In the genomic region with DNA sequence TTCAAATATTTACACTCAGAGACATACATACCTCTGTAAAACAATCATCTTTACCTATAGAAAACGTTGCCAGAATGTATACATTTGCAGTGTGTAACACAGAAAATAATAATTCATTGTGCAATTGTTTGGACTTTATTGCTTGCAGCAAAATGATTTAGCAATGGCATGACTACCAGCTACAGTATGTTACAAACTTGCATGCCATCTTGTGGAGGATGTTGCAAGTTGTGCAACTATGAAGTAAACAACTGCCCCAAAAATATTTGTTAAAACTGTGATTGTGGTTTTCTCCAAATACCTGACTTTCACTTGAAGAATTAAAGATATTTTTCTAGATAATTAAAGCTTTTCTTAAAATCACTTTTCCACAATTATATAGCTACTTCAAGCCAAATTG, we compare ENCODE assay signal across 9 cellular contexts.
DNase-seq lines count a peak whose midpoint lies in the region; ATAC-seq and TF ChIP-seq lines count a peak whose summit lies in the region.
"Had no signal": no experiment of that assay in that cellular context is flagged by ENCODE, and none has a peak within 500 bp of the region (broad histone marks: within the 10 kb centered on the region; RNA-seq: fewer than 3 reads in every experiment).

No MANE protein-coding gene starts in this region.

- TF ChIP-seq CTCF in NB4 (IDR thresholded peaks at IDR 0.05; ENCODE audit: low read depth, low read length) = no peak

- ATAC-seq in HG03135 (IDR thresholded peaks at IDR 0.05; ENCODE audit: unreplicated experiment) = no peak

- TF ChIP-seq POLR2A in NB4 (IDR thresholded peaks at IDR 0.05; ENCODE audit: extremely low read depth, insufficient read length) = no peak

- H3K4me3 ChIP-seq in NB4 (ENCODE audit: low read depth, low read length) = no peak overlapping the region

- peak; percentile 49 for DNase-seq in ELR (ENCODE audit: low read depth)
- DNase-seq in NB4 (ENCODE audit: low read depth) = peak; percentile 25
- DNase-seq in cerebellar cortex (ENCODE audit: low spot score) = peak; percentile 31
- DNase-seq in non-pigmented ciliary epithelial cell (ENCODE audit: low read depth) = peak; percentile 18
- no peak for DNase-seq in NCI-H146 treated with DMSO at 0.1 percent for 48 hours (lab: John Stamatoyannopoulos, UW; ENCODE audit: unreplicated experiment)
- DNase-seq in activated CD8-positive, alpha-beta memory T cell treated with anti-CD3 and anti-CD28 coated beads, Interleukin-2, amount 50 U/mL, for 4 hours = no peak
- no peak for DNase-seq in retina
- DNase-seq: naive B cell had no signal

Comparison
In these comparisons a context has a peak if more than half of its experiments do, and no peak if none do; other contexts are left out.
1. DNase-seq: peak in ELR (single experiment), NB4 (single experiment), cerebellar cortex (single experiment) and non-pigmented ciliary epithelial cell (single experiment); none in NCI-H146 treated with DMSO at 0.1 percent for 48 hours (single experiment), activated CD8-positive, alpha-beta memory T cell treated with anti-CD3 and anti-CD28 coated beads, Interleukin-2, amount 50 U/mL, for 4 hours (single experiment) and retina (single experiment).